31 cellular contexts compared by ENCODE assay signal in the genomic region with DNA sequence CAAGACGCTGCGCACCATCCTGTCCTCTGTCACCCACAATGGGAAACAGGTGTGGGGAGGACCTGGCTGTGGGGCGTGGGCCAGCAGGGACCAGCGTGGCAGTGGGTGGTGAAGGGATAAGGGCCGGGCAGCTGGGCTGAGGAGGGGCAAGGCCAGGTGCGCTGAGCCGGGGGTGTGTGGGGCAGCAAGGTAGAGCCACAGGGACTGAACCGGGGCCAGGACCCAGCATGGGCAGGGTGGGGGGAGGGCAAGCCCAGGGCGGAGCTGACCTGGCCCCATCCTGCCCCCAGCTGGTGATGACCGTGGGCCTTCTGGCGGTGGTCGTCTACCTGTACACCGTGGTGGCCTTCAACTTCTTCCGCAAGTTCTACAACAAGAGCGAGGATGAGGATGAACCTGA.
"Had no signal": no experiment of that assay in that cellular context is flagged by ENCODE, and none has a peak within 500 bp of the region (broad histone marks: within the 10 kb centered on the region; RNA-seq: fewer than 3 reads in every experiment).

No MANE protein-coding gene starts in this region.

- H3K27ac Mint-ChIP-seq: activated CD8-positive, alpha-beta T cell treated with anti-CD3 and anti-CD28 coated beads for 36 hours; activated naive CD4-positive, alpha-beta T cell treated with anti-CD3 and anti-CD28 coated beads, Interleukin-2, amount 50 U/mL, for 24 hours; activated naive CD8-positive, alpha-beta T cell treated with anti-CD3 and anti-CD28 coated beads, Interleukin-2, amount 10 ng/mL, durations not matched to agents 7 days and 5 days; activated T-cell treated with anti-CD3 and anti-CD28 coated beads, Interleukin-2, amount 50 U/mL, for 72 hours; activated T-helper 17 cell treated with anti-CD3 and anti-CD28 coated beads, Interleukin-2, amount 50 U/mL, for 72 hours had no signal

- H3K27me3 Mint-ChIP-seq: activated CD8-positive, alpha-beta T cell treated with anti-CD3 and anti-CD28 coated beads for 36 hours; activated naive CD4-positive, alpha-beta T cell treated with anti-CD3 and anti-CD28 coated beads, Interleukin-2, amount 50 U/mL, for 24 hours; activated T-helper 17 cell treated with anti-CD3 and anti-CD28 coated beads, Interleukin-2, amount 50 U/mL, for 72 hours had no signal

- DNase-seq: activated CD4-positive, alpha-beta T cell treated with anti-CD3 and anti-CD28 coated beads for 1 hour; activated CD4-positive, alpha-beta T cell treated with anti-CD3 and anti-CD28 coated beads for 48 hours; activated CD4-positive, alpha-beta T cell treated with anti-CD3 and anti-CD28 coated beads, Interleukin-2, amount 50 U/mL, for 4 hours; activated CD4-positive, CD25-positive, alpha-beta regulatory T cell; activated CD8-positive, alpha-beta T cell treated with anti-CD3 and anti-CD28 coated beads for 36 hours; activated effector memory CD4-positive, alpha-beta T cell treated with anti-CD3 and anti-CD28 coated beads, Interleukin-2, amount 50 U/mL, for 16 hours; activated naive CD4-positive, alpha-beta T cell; activated naive CD8-positive, alpha-beta T cell treated with anti-CD3 and anti-CD28 coated beads, Interleukin-2, amount 10 ng/mL, durations not matched to agents 7 days and 5 days; activated T-cell treated with anti-CD3 and anti-CD28 coated beads, Interleukin-2, amount 50 U/mL, for 1 hour; activated T-cell treated with anti-CD3 and anti-CD28 coated beads, Interleukin-2, amount 50 U/mL, for 72 hours; amygdala; Kasumi-1; KG1; MG63; NCI-H1092; NCI-H1436 treated with DMSO at 0.1 percent for 48 hours; NCI-H1694 treated with DMSO at 0.1 percent for 48 hours; NCI-H2029 treated with DMSO at 0.1 percent for 48 hours; NCI-H345; NCI-H524 treated with DMSO at 0.1 percent for 48 hours; NCI-H748 treated with DMSO at 0.1 percent for 48 hours; Peyer's patch; SIG-M5; T1000; WERI-Rb-1 had no signal

- ATAC-seq: activated CD8-positive, alpha-beta T cell treated with anti-CD3 and anti-CD28 coated beads for 36 hours; activated T-cell treated with anti-CD3 and anti-CD28 coated beads, Interleukin-2, amount 50 U/mL, for 72 hours; PC-3; Right ventricle myocardium inferior had no signal

- H3K27me3 ChIP-seq: ascending aorta, cardiac muscle cell, MG63, Peyer's patch had no signal

- H3K9me3 Mint-ChIP-seq: activated CD8-positive, alpha-beta T cell treated with anti-CD3 and anti-CD28 coated beads for 36 hours; activated naive CD4-positive, alpha-beta T cell treated with anti-CD3 and anti-CD28 coated beads, Interleukin-2, amount 50 U/mL, for 24 hours; activated naive CD8-positive, alpha-beta T cell treated with anti-CD3 and anti-CD28 coated beads, Interleukin-2, amount 10 ng/mL, durations not matched to agents 7 days and 5 days; activated T-cell treated with anti-CD3 and anti-CD28 coated beads, Interleukin-2, amount 50 U/mL, for 72 hours; activated T-helper 17 cell treated with anti-CD3 and anti-CD28 coated beads, Interleukin-2, amount 50 U/mL, for 72 hours had no signal

- H3K4me3 Mint-ChIP-seq: activated CD8-positive, alpha-beta T cell treated with anti-CD3 and anti-CD28 coated beads for 36 hours; activated naive CD4-positive, alpha-beta T cell treated with anti-CD3 and anti-CD28 coated beads, Interleukin-2, amount 50 U/mL, for 24 hours; activated naive CD8-positive, alpha-beta T cell treated with anti-CD3 and anti-CD28 coated beads, Interleukin-2, amount 10 ng/mL, durations not matched to agents 7 days and 5 days; activated T-cell treated with anti-CD3 and anti-CD28 coated beads, Interleukin-2, amount 50 U/mL, for 72 hours; activated T-helper 17 cell treated with anti-CD3 and anti-CD28 coated beads, Interleukin-2, amount 50 U/mL, for 72 hours had no signal

- H3K4me3 ChIP-seq: ascending aorta, cardiac muscle cell, MG63, Peyer's patch had no signal

- H3K9me3 ChIP-seq: ascending aorta, MG63, Peyer's patch had no signal

- H3K36me3 ChIP-seq: ascending aorta, cardiac muscle cell, MG63, Peyer's patch, WERI-Rb-1 had no signal

- H3K4me1 ChIP-seq: ascending aorta, Peyer's patch had no signal

- H3K36me3 Mint-ChIP-seq: activated naive CD4-positive, alpha-beta T cell treated with anti-CD3 and anti-CD28 coated beads, Interleukin-2, amount 50 U/mL, for 24 hours; activated naive CD8-positive, alpha-beta T cell treated with anti-CD3 and anti-CD28 coated beads, Interleukin-2, amount 10 ng/mL, durations not matched to agents 7 days and 5 days had no signal

- H3K27ac ChIP-seq: ascending aorta, cardiac muscle cell, Peyer's patch, WERI-Rb-1 had no signal
